23 cellular contexts compared by ENCODE assay signal in the genomic region with DNA sequence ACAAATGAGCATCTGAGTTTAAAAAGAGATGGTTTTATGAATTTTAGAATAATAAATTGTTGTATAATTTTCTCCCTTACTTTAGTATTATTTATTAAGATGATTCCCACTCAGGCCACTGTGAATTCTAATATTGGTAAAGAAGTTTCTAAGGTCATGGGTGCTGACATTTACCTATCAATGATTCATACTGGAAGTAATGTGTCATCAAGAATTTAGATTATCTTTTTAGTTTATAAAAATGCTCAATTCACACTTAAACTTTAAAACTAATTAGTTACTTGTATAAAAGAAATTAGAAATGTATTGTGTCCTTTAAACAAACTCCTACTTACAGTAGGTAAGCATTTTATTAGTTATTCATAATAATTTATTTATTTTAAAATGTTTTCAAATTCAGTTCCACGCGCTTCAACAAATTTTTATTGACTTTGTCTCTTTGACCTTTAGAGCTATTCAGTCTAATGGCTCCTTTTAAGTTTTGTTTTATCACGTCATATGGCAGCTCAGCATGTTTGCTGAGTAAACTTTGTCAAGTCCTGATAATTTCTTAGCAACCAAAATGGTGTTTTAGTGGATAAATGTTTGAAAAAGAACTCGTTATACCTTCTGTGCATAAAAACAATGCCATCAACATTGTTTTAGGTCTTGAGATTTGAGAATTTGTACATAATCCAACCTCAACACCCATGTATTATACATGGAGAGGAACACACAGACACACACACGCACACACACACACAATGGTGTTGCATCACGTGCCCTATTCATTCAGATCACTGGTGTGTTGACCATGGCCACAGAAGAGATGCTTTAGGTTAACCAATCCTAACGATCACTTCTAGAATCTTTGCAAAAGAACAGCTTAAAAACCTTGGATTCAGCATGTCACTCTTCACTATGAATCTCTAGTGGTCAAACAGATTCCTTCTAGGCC. TPM values are rescaled to one million over a fixed set of nuclear protein-coding genes. Genes with fewer than 3 reads are reported as not detected.
A peak's percentile ranks its signal among the peaks of the same experiment; 100 is the strongest.
DNase-seq lines count a peak whose midpoint lies in the region; ATAC-seq, FAIRE-seq and TF ChIP-seq lines count a peak whose summit lies in the region.
"Had no signal": no experiment of that assay in that cellular context is flagged by ENCODE, and none has a peak within 500 bp of the region (broad histone marks: within the 10 kb centered on the region; RNA-seq: fewer than 3 reads in every experiment).

No MANE protein-coding gene starts in this region.

- H3K36me3 ChIP-seq in H1 (ENCODE audit: control insufficient read depth in 2 of 4, insufficient read depth in 4 of 4, low read length in 3 of 4) (no peaks in the 10 kb centered on the region), mucosa of rectum (ENCODE audit: control insufficient read depth in 2 of 2, insufficient read depth in 2 of 2, low read length in 2 of 2) (no peaks in the 10 kb centered on the region)
- H3K36me3 ChIP-seq: SJSA1, suprapubic skin had no signal

- TF ChIP-seq POLR2A in H1 (IDR thresholded peaks at IDR 0.05; ENCODE audit: control extremely low read depth in 1 of 2, low read depth in 2 of 2, low read length in 2 of 2) = no peak

- ATAC-seq in activated naive CD8-positive, alpha-beta T cell treated with anti-CD3 and anti-CD28 coated beads, Interleukin-2, amount 50 U/mL, for 24 hours = no peak
- ATAC-seq in HG03280 (IDR thresholded peaks at IDR 0.05; ENCODE audit: unreplicated experiment) = no peak
- ATAC-seq: CD8-positive, alpha-beta T cell; naive thymus-derived CD4-positive, alpha-beta T cell; sciatic nerve had no signal

- H3K4ac ChIP-seq in H1 (replicated peaks; ENCODE audit: insufficient read length, low read depth, low read length) = no peak overlapping the region

- 89% methylated on average over 7 of the region's 7 CpGs; no CpG with 5 or more reads in 1 of the 2 experiments for WGBS in H1 (ENCODE audit: extremely low coverage in 1 of 2, insufficient coverage in 1 of 2, insufficient read length in 1 of 2, insufficient replicate concordance in 2 of 2, low coverage in 1 of 2, low lambda C conversion rate in 2 of 2, missing lambda C conversion rate in 1 of 2), 2 experiments

- no peak for TF ChIP-seq EP300 in H1 (IDR thresholded peaks at IDR 0.05; ENCODE audit: borderline replicate concordance in 1 of 2, low read depth in 2 of 2, low read length in 2 of 2)

- peaks cover 3% of the 10 kb centered on the region for H3K27me3 Mint-ChIP-seq in activated naive CD8-positive, alpha-beta T cell treated with anti-CD3 and anti-CD28 coated beads, Interleukin-2, amount 50 U/mL, for 24 hours
- H3K27me3 Mint-ChIP-seq: memory B cell had no signal

- no peak for FAIRE-seq in H1 (lab: Jason Lieb, UNC)
- FAIRE-seq: GM12892 had no signal

- peak; percentile 97 for DNase-seq in DMS53 (lab: John Stamatoyannopoulos, UW)
- peak; percentile 4 for DNase-seq in NCI-H460 (ENCODE audit: extremely low read depth, low read depth)
- DNase-seq in H1 (ENCODE audit: low read depth in 1 of 2, low spot score in 2 of 2) = no peak
- no peak for DNase-seq in HCEC 1CT
- no peak for DNase-seq in AG20443 (ENCODE audit: low spot score)
- no peak for DNase-seq in activated naive CD8-positive, alpha-beta T cell treated with anti-CD3 and anti-CD28 coated beads, Interleukin-2, amount 50 U/mL, for 24 hours
- DNase-seq: activated CD4-positive, alpha-beta T cell treated with anti-CD3 and anti-CD28 coated beads, Interleukin-2, amount 50 U/mL, for 48 hours; activated effector memory CD4-positive, alpha-beta T cell treated with Interleukin-2 at 50 U/mL for 16 hours; CD8-positive, alpha-beta T cell; DMS79 treated with DMSO at 0.1 percent for 48 hours; GOT3; naive thymus-derived CD4-positive, alpha-beta T cell; NCI-H2171 had no signal

- H3K9me3 ChIP-seq in H1 (ENCODE audit: insufficient read depth in 2 of 2, low read depth in 1 of 2, low read length in 1 of 2) (peaks cover 4% of the 10 kb centered on the region in 2 experiments; a peak in 2 of 4 replicates), mucosa of rectum (ENCODE audit: control insufficient read depth in 2 of 2, low read length in 2 of 2) (no peaks in the 10 kb centered on the region)
- H3K9me3 ChIP-seq: SJSA1, suprapubic skin had no signal

- no peak overlapping the region for H2BK12ac ChIP-seq in H1 (ENCODE audit: low read depth, low read length)

- no peak overlapping the region for H2BK5ac ChIP-seq in H1 (ENCODE audit: low read depth, low read length)

- no peaks in the 10 kb centered on the region for H3K9me3 Mint-ChIP-seq in activated naive CD8-positive, alpha-beta T cell treated with anti-CD3 and anti-CD28 coated beads, Interleukin-2, amount 50 U/mL, for 24 hours
- H3K9me3 Mint-ChIP-seq: CD8-positive, alpha-beta T cell; memory B cell; naive thymus-derived CD4-positive, alpha-beta T cell had no signal

- H4K91ac ChIP-seq in H1 (replicated peaks; ENCODE audit: insufficient read length, low read length) = peak overlapping the region; percentile 54

- H3K4me3 Mint-ChIP-seq in activated naive CD8-positive, alpha-beta T cell treated with anti-CD3 and anti-CD28 coated beads, Interleukin-2, amount 50 U/mL, for 24 hours = no peak overlapping the region
- H3K4me3 Mint-ChIP-seq: CD8-positive, alpha-beta T cell; memory B cell; naive thymus-derived CD4-positive, alpha-beta T cell had no signal

- H2BK15ac ChIP-seq in H1 (ENCODE audit: low read length) = no peak overlapping the region

- no peak for TF ChIP-seq RAD21 in H1 (IDR thresholded peaks at IDR 0.05 in 1 of 2, conservative IDR thresholded peaks at IDR 0.05 in 1 of 2; ENCODE audit: low read depth in 2 of 2, low read length in 2 of 2)

- no peaks in the 10 kb centered on the region for H3K79me2 ChIP-seq in H1 (ENCODE audit: control insufficient read depth in 1 of 2, insufficient read depth in 2 of 2, low read length in 2 of 2)
- H3K79me2 ChIP-seq: parathyroid adenoma had no signal

- H3K4me2 ChIP-seq in H1 (ENCODE audit: insufficient read depth in 1 of 2, low read depth in 2 of 2, low read length in 2 of 2) = no peak overlapping the region

- H2AK5ac ChIP-seq in H1 (ENCODE audit: low read depth, low read length) = no peak overlapping the region

- no peak for TF ChIP-seq CTCF in H1 (IDR thresholded peaks at IDR 0.05; ENCODE audit: control extremely low read depth in 1 of 3, insufficient read depth in 1 of 3, low read depth in 1 of 3, low read length in 3 of 3)

- H4K20me1 ChIP-seq in H1 (replicated peaks in 1 of 2; ENCODE audit: control insufficient read depth in 1 of 2, insufficient read depth in 2 of 2, low read length in 2 of 2) = no peaks in the 10 kb centered on the region

- no peak overlapping the region for H2AFZ ChIP-seq in H1 (ENCODE audit: low read length)
- H2AFZ ChIP-seq: parathyroid adenoma had no signal

- no peak overlapping the region for H3K27ac Mint-ChIP-seq in activated naive CD8-positive, alpha-beta T cell treated with anti-CD3 and anti-CD28 coated beads, Interleukin-2, amount 50 U/mL, for 24 hours
- H3K27ac Mint-ChIP-seq: CD8-positive, alpha-beta T cell; memory B cell; naive thymus-derived CD4-positive, alpha-beta T cell had no signal

- no peak overlapping the region for H3K23ac ChIP-seq in H1 (ENCODE audit: insufficient read length)

- no peak overlapping the region for H3K27ac ChIP-seq in H1 (ENCODE audit: low read depth, low read length)
- H3K27ac ChIP-seq in mucosa of rectum (ENCODE audit: low read depth in 2 of 2, low read length in 2 of 2) = peak overlapping the region; percentile 74 to 83
- H3K27ac ChIP-seq: parathyroid adenoma, SJSA1, suprapubic skin had no signal

- H3K9ac ChIP-seq in H1 (replicated peaks in 1 of 4; ENCODE audit: extremely low read depth in 1 of 4, low read depth in 3 of 4, low read length in 3 of 4) (no peak overlapping the region; a peak in 1 of 7 replicates), mucosa of rectum (ENCODE audit: low read depth in 1 of 2, low read length in 2 of 2) (no peak overlapping the region)
- H3K9ac ChIP-seq: parathyroid adenoma had no signal

- H3K27me3 ChIP-seq in H1 (replicated peaks in 1 of 4; ENCODE audit: control insufficient read depth in 3 of 4, extremely low read depth in 1 of 4, insufficient read depth in 3 of 4, low read length in 3 of 4) (no peaks in the 10 kb centered on the region), mucosa of rectum (ENCODE audit: control insufficient read depth in 2 of 2, insufficient read depth in 2 of 2, low read length in 2 of 2) (no peaks in the 10 kb centered on the region)
- H3K27me3 ChIP-seq: SJSA1, suprapubic skin had no signal

- H3K56ac ChIP-seq in H1 (replicated peaks; ENCODE audit: insufficient read length, low read depth, low read length) = no peak overlapping the region

- no peaks in the 10 kb centered on the region for H3K79me1 ChIP-seq in H1 (ENCODE audit: low read depth, low read length)

- H3K4me1 ChIP-seq in H1 (replicated peaks in 1 of 4; ENCODE audit: control insufficient read depth in 3 of 4, insufficient read depth in 4 of 4, low read length in 3 of 4) (no peaks in the 10 kb centered on the region), mucosa of rectum (ENCODE audit: control insufficient read depth in 2 of 2, insufficient read depth in 2 of 2, low read length in 2 of 2) (peaks cover 13 to 24% of the 10 kb centered on the region in 2 donors)
- H3K4me1 ChIP-seq: parathyroid adenoma, suprapubic skin had no signal

- no peaks in the 10 kb centered on the region for H3K36me3 Mint-ChIP-seq in activated naive CD8-positive, alpha-beta T cell treated with anti-CD3 and anti-CD28 coated beads, Interleukin-2, amount 50 U/mL, for 24 hours (ENCODE audit: low read depth)
- H3K36me3 Mint-ChIP-seq: CD8-positive, alpha-beta T cell; memory B cell; naive thymus-derived CD4-positive, alpha-beta T cell had no signal

- H3K4me3 ChIP-seq in H1 (ENCODE audit: extremely low read depth in 1 of 4, insufficient read depth in 2 of 4, low read depth in 3 of 4, low read length in 4 of 4) (no peak overlapping the region), mucosa of rectum (ENCODE audit: low read length in 2 of 2) (peak overlapping the region in 1 of 2 donors; percentile 48)
- H3K4me3 ChIP-seq: SJSA1, suprapubic skin had no signal

- no peak overlapping the region for H3K14ac ChIP-seq in H1 (ENCODE audit: insufficient read length)

- H3K18ac ChIP-seq in H1 (ENCODE audit: extremely low read depth, low read length) = no peak overlapping the region

- POLR2A ChIA-PET in H1 (lab: Charles Lee; ENCODE audit: partially characterized antibody) = no interaction called here

- no peak overlapping the region for H4K5ac ChIP-seq in H1 (ENCODE audit: insufficient read length, low read depth, low read length)

- H3K23me2 ChIP-seq in H1 (ENCODE audit: low read depth, low read length) = no peaks in the 10 kb centered on the region

- H2BK120ac ChIP-seq in H1 (replicated peaks; ENCODE audit: low read depth, low read length) = no peak overlapping the region

- H4K8ac ChIP-seq in H1 (ENCODE audit: extremely low read depth, insufficient read depth, low read length) = no peak overlapping the region

- H3K4me1 Mint-ChIP-seq in activated naive CD8-positive, alpha-beta T cell treated with anti-CD3 and anti-CD28 coated beads, Interleukin-2, amount 50 U/mL, for 24 hours = peaks cover 4% of the 10 kb centered on the region
- H3K4me1 Mint-ChIP-seq: memory B cell had no signal

- no peak overlapping the region for H2BK20ac ChIP-seq in H1 (ENCODE audit: low read length)

- CTCF ChIA-PET in H1 (lab: Charles Lee; ENCODE audit: partially characterized antibody) = interaction anchor here (1.0 kb wide), 1 partner anchor 13 kb away, joined by 5 read pairs; no protein-coding TSS in a partner anchor

RNA-seq across cellular contexts. Expression of gene MRC1, which starts 15.1 kb away (rescaled TPM):
- 0.14 and 0.15 TPM in 2 replicates for total RNA-seq in NCI-H460 (2014; rRNA removed; shearing (Covaris generic))
- polyA plus RNA-seq in NCI-H460 (2014; cell fraction: nucleus; rRNA removed) = 0.02 TPM in 1 of 2 replicates, not detected in the other
- 0.06 and 0.11 TPM in 2 replicates for total RNA-seq in H1 (2021; fragmentation: NEBNext Ultra II Directional; extraction: Animal tissue kit (Norgen Biotek cat#: 25700))
- polyA plus RNA-seq in H1 (2011; rRNA removed) = 0.02 and 0.03 TPM in 2 replicates
- 0.03 TPM for polyA plus RNA-seq in H1 (2011; cell fraction: cytosol; rRNA removed)
- not detected for polyA plus RNA-seq in H1 (2011; cell fraction: nucleus; rRNA removed)
- polyA plus RNA-seq in H1 (2012, experiment 1 of 2) = 0.03 TPM in 1 of 4 replicates, not detected in the others
- polyA plus RNA-seq in H1 (2012, experiment 2 of 2) = not detected
- 0.06 TPM for polyA plus RNA-seq in H1 (2013, experiment 1 of 2)
- polyA plus RNA-seq in H1 (2013, experiment 2 of 2) = 0.07 TPM
- polyA minus RNA-seq in H1 (2011; rRNA and poly(A)+ RNA removed) = 0.07 TPM in 1 of 2 replicates, not detected in the other
- polyA minus RNA-seq in H1 (2011; cell fraction: cytosol; rRNA and poly(A)+ RNA removed) = not detected
- polyA minus RNA-seq in H1 (2011; cell fraction: nucleus; rRNA and poly(A)+ RNA removed) = not detected
- total RNA-seq: CD8-positive, alpha-beta T cell; M059J; SJSA1; T-helper 2 cell treated with Interferon-gamma antibody and Interleukin-4, amounts not matched to agents 100 ng/mL and 5 ng/mL, for 36 hours had no signal
- polyA plus RNA-seq: naive thymus-derived CD4-positive, alpha-beta T cell had no signal

RNA-seq across cellular contexts. Expression of gene TMEM236, which starts 42.1 kb away (rescaled TPM):
- 0.10 and 0.17 TPM in 2 replicates for total RNA-seq in NCI-H460 (2014; rRNA removed; shearing (Covaris generic))
- 0.01 and 0.05 TPM in 2 replicates for polyA plus RNA-seq in NCI-H460 (2014; cell fraction: nucleus; rRNA removed)
- total RNA-seq in H1 (2021; fragmentation: NEBNext Ultra II Directional; extraction: Animal tissue kit (Norgen Biotek cat#: 25700)) = 0.07 and 0.11 TPM in 2 replicates
- polyA plus RNA-seq in H1 (2011; rRNA removed) = 0.02 TPM in 2 replicates
- polyA plus RNA-seq in H1 (2011; cell fraction: cytosol; rRNA removed) = 0.04 TPM
- polyA plus RNA-seq in H1 (2011; cell fraction: nucleus; rRNA removed) = 0.09 TPM
- 0.03 to 0.05 TPM (median 0.04 TPM) in 3 of 4 replicates, not detected in the other for polyA plus RNA-seq in H1 (2012, experiment 1 of 2)
- not detected for polyA plus RNA-seq in H1 (2012, experiment 2 of 2)
- 0.08 TPM for polyA plus RNA-seq in H1 (2013, experiment 1 of 2)
- polyA plus RNA-seq in H1 (2013, experiment 2 of 2) = 0.04 TPM
- 0.02 and 0.03 TPM in 2 replicates for polyA minus RNA-seq in H1 (2011; rRNA and poly(A)+ RNA removed)
- polyA minus RNA-seq in H1 (2011; cell fraction: cytosol; rRNA and poly(A)+ RNA removed) = not detected
- polyA minus RNA-seq in H1 (2011; cell fraction: nucleus; rRNA and poly(A)+ RNA removed) = 0.10 TPM
- total RNA-seq: CD8-positive, alpha-beta T cell; M059J had no signal

Comparison
In these comparisons a context has a peak if more than half of its experiments do, and no peak if none do; other contexts are left out.
1. DNase-seq: peak in DMS53 (single experiment) and NCI-H460 (single experiment); none in H1 (0 of 2), HCEC 1CT (single experiment), AG20443 (single experiment) and activated naive CD8-positive, alpha-beta T cell treated with anti-CD3 and anti-CD28 coated beads, Interleukin-2, amount 50 U/mL, for 24 hours (single experiment).